26 cellular contexts compared by ENCODE assay signal in the genomic region with DNA sequence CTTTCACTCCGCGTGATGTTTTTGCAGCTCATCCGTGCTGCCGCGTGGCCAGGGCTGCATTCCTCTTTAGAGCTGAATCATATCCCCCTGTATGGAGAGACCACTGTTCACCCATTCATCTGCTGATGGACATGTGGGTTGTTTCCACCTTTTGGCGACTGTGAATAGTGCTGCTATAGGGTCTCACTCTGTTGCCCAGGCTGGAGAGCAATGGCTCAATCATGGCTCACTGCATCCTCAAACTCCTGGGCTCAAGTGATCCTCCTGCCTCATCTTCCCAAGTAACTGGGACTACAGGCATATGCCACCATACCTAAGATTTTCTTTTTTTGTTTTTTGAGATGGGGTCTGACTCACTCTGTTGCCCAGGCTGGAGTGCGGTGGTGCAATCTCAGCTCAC. TPM values are rescaled to one million over a fixed set of nuclear protein-coding genes. Genes with fewer than 3 reads are reported as not detected.
A peak's percentile ranks its signal among the peaks of the same experiment; 100 is the strongest.
DNase-seq lines count a peak whose midpoint lies in the region; ATAC-seq, FAIRE-seq and TF ChIP-seq lines count a peak whose summit lies in the region.
"Had no signal": no experiment of that assay in that cellular context is flagged by ENCODE, and none has a peak within 500 bp of the region (broad histone marks: within the 10 kb centered on the region; RNA-seq: fewer than 3 reads in every experiment).

No MANE protein-coding gene starts in this region.

- TF ChIP-seq POLR2A in HepG2 (IDR thresholded peaks at IDR 0.05; ENCODE audit: insufficient read depth in 1 of 2, low read depth in 2 of 2, low read length in 2 of 2) (no peak), right lobe of liver (IDR thresholded peaks at IDR 0.05) (no peak), K562 (conservative IDR thresholded peaks at IDR 0.05) (no peak), gastrocnemius medialis (IDR thresholded peaks at IDR 0.05) (no peak)

- TF ChIP-seq CTCF in HepG2 (CRISPR knock-in tag; IDR thresholded peaks at IDR 0.05): no peak
- TF ChIP-seq CTCF in right lobe of liver (IDR thresholded peaks at IDR 0.05): no peak
- TF ChIP-seq CTCF in K562 (IDR thresholded peaks at IDR 0.05 in 2 of 3, conservative IDR thresholded peaks at IDR 0.05 in 1 of 3; ENCODE audit: insufficient read depth in 2 of 3, low read depth in 1 of 3, low read length in 3 of 3): no peak
- no peak for TF ChIP-seq CTCF in gastrocnemius medialis (IDR thresholded peaks at IDR 0.05 in 4 of 5, conservative IDR thresholded peaks at IDR 0.05 in 1 of 5)

- no peak for ATAC-seq in HepG2
- ATAC-seq in right lobe of liver: no peak
- ATAC-seq in K562: no peak
- no peak for ATAC-seq in gastrocnemius medialis
- ATAC-seq: A549, HCT116 had no signal

- H3K4me2 ChIP-seq in HepG2 (ENCODE audit: low read depth, low read length): no peak overlapping the region
- H3K4me2 ChIP-seq in K562 (ENCODE audit: insufficient read depth, low read length): no peak overlapping the region
- H3K4me2 ChIP-seq: A549; BLaER1 treated with 17β-estradiol and CSF1 and Interleukin-3, amounts not matched to agents 10 nM and 100 nM had no signal

- no peak for FAIRE-seq in HepG2 (lab: Jason Lieb, UNC)
- no peak for FAIRE-seq in K562 (lab: Jason Lieb, UNC)
- FAIRE-seq: A549, D721Med, GM12891, GM18507, H1 had no signal

- no peak for TF ChIP-seq EP300 in HepG2 (IDR thresholded peaks at IDR 0.05; ENCODE audit: low read depth in 2 of 2, low read length in 2 of 2)
- no peak for TF ChIP-seq EP300 in HepG2 (CRISPR knock-in tag; IDR thresholded peaks at IDR 0.05; ENCODE audit: borderline replicate concordance)
- no peak for TF ChIP-seq EP300 in K562 (IDR thresholded peaks at IDR 0.05; ENCODE audit: low read length)

- peaks cover 8 to 16% of the 10 kb centered on the region in 2 experiments; a peak in 3 of 5 replicates for H3K36me3 ChIP-seq in HepG2 (replicated peaks in 1 of 2; ENCODE audit: control insufficient read depth in 1 of 2, insufficient read depth in 2 of 2, low read length in 2 of 2)
- H3K36me3 ChIP-seq in right lobe of liver: no peaks in the 10 kb centered on the region
- peaks cover 23% of the 10 kb centered on the region; the same call in 2 of the 3 replicates for H3K36me3 ChIP-seq in K562 (ENCODE audit: control insufficient read depth, insufficient read depth, low read length)
- H3K36me3 ChIP-seq in gastrocnemius medialis: peaks cover 0 to 31% of the 10 kb centered on the region in 2 donors
- H3K36me3 ChIP-seq: BE2C had no signal

- intact Hi-C loops in HepG2 (cut with micrococcal nuclease; ENCODE audit: unreplicated experiment): no loop called here
- intact Hi-C loops in right lobe of liver (cut with DNase I): no loop called here
- intact Hi-C loops in K562 (cut with micrococcal nuclease): no loop called here
- intact Hi-C loops in gastrocnemius medialis (cut with DNase I; ENCODE audit: low total_unique reads): no loop called here

- H3K27me3 ChIP-seq in HepG2 (ENCODE audit: control insufficient read depth in 1 of 2, insufficient read depth in 2 of 2, low read length in 2 of 2): no peaks in the 10 kb centered on the region
- no peaks in the 10 kb centered on the region for H3K27me3 ChIP-seq in right lobe of liver
- H3K27me3 ChIP-seq in K562 (ENCODE audit: control insufficient read depth in 2 of 2, insufficient read depth in 2 of 2, low read length in 2 of 2): no peaks in the 10 kb centered on the region
- no peaks in the 10 kb centered on the region for H3K27me3 ChIP-seq in gastrocnemius medialis
- H3K27me3 ChIP-seq: BE2C; BLaER1 treated with 17β-estradiol and CSF1 and Interleukin-3, amounts not matched to agents 10 nM and 100 nM had no signal

- no peak for TF ChIP-seq RAD21 in HepG2 (CRISPR knock-in tag; IDR thresholded peaks at IDR 0.05)
- TF ChIP-seq RAD21 in K562 (CRISPR knock-in tag; conservative IDR thresholded peaks at IDR 0.05 in 1 of 2, IDR thresholded peaks at IDR 0.05 in 1 of 2): no peak

- no peaks in the 10 kb centered on the region for H3K9me1 ChIP-seq in K562 (ENCODE audit: control insufficient read depth, insufficient read depth, low read length)

- BruUV-seq in HepG2 (replicated peaks; lab: Mats Ljungman, UMichigan) (TSS peak; percentile 36), K562 (replicated peaks; lab: Mats Ljungman, UMichigan) (no TSS peak)

- H3K9ac ChIP-seq in HepG2 (ENCODE audit: insufficient read depth, low read depth, low read length) (no peak overlapping the region), K562 (ENCODE audit: insufficient read depth in 1 of 2, low read depth in 2 of 2, low read length in 2 of 2) (no peak overlapping the region)
- H3K9ac ChIP-seq: BLaER1 treated with 17β-estradiol and CSF1 and Interleukin-3, amounts not matched to agents 10 nM and 100 nM; GM23248 had no signal

- CTCF ChIA-PET in HepG2 (lab: Yijun Ruan, JAX; ENCODE audit: low intra/inter-chr PET ratio, low total read pairs): no interaction called here
- CTCF ChIA-PET in K562 (lab: Yijun Ruan, JAX; ENCODE audit: low intra/inter-chr PET ratio): no interaction called here

- POLR2A ChIA-PET in HepG2 (lab: Yijun Ruan, JAX) (interaction anchor here (1.6 kb wide), 1 partner anchor 39 kb away, joined by 6 read pairs; a partner anchor contains a TSS), K562 (lab: Yijun Ruan, JAX) (no interaction called here)

- no peaks in the 10 kb centered on the region for H3K79me2 ChIP-seq in HepG2 (ENCODE audit: insufficient read depth, low read length)
- H3K79me2 ChIP-seq in K562 (ENCODE audit: control insufficient read depth, insufficient read depth, low read length): no peaks in the 10 kb centered on the region

- no peak overlapping the region for H3K27ac ChIP-seq in HepG2 (ENCODE audit: extremely low read length, insufficient read depth, low read length)
- no peak overlapping the region for H3K27ac ChIP-seq in right lobe of liver
- H3K27ac ChIP-seq in K562 (ENCODE audit: extremely low read depth, low read depth, low read length): no peak overlapping the region
- H3K27ac ChIP-seq in gastrocnemius medialis: peak overlapping the region in 3 of 4 donors; percentile 86 to 99 (median 96)
- H3K27ac ChIP-seq: A549; BLaER1 treated with 17β-estradiol and CSF1 and Interleukin-3, amounts not matched to agents 10 nM and 100 nM; GM23248 had no signal

- H3K4me3 ChIP-seq in HepG2 (replicated peaks in 1 of 3; ENCODE audit: insufficient read depth in 1 of 3, low read depth in 2 of 3, low read length in 3 of 3): no peak overlapping the region
- H3K4me3 ChIP-seq in right lobe of liver: no peak overlapping the region
- H3K4me3 ChIP-seq in K562: no peak overlapping the region
- H3K4me3 ChIP-seq in gastrocnemius medialis: no peak overlapping the region
- H3K4me3 ChIP-seq: A549; BLaER1 treated with 17β-estradiol and CSF1 and Interleukin-3, amounts not matched to agents 10 nM and 100 nM; GM23248 had no signal

- H2AFZ ChIP-seq in HepG2 (ENCODE audit: low read length): no peak overlapping the region
- H2AFZ ChIP-seq in K562 (ENCODE audit: low read depth, low read length): no peak overlapping the region
- H2AFZ ChIP-seq: GM23248 had no signal

- in situ Hi-C loops in HepG2 (cut with HindIII; ENCODE audit: extremely low pct_ligation_motif_present, low pct_unique_long_range_greater_than_20kb) (no loop called here), K562 (cut with MboI) (no loop called here), gastrocnemius medialis (cut with MboI; ENCODE audit: low sequenced_read_pairs in 4 of 4) (no loop called here)

- H4K20me1 ChIP-seq in HepG2 (ENCODE audit: insufficient read depth, low read length) (no peaks in the 10 kb centered on the region), K562 (replicated peaks; ENCODE audit: control insufficient read depth, insufficient read depth, low read length) (no peaks in the 10 kb centered on the region)
- H4K20me1 ChIP-seq: BLaER1 treated with 17β-estradiol and CSF1 and Interleukin-3, amounts not matched to agents 10 nM and 100 nM had no signal

- H3K9me3 ChIP-seq in HepG2 (ENCODE audit: low read length) (no peaks in the 10 kb centered on the region), right lobe of liver (no peaks in the 10 kb centered on the region), K562 (replicated peaks; ENCODE audit: control insufficient read depth, insufficient read depth, low read depth, low read length) (no peaks in the 10 kb centered on the region), gastrocnemius medialis (no peaks in the 10 kb centered on the region)
- H3K9me3 ChIP-seq: A549; BE2C; BLaER1 treated with 17β-estradiol and CSF1 and Interleukin-3, amounts not matched to agents 10 nM and 100 nM had no signal

- DNase-seq in HepG2 (ENCODE audit: low spot score) (no peak), right lobe of liver (no peak), K562 (ENCODE audit: extremely low read depth in 1 of 4, low spot score in 3 of 4) (no peak), gastrocnemius medialis (no peak), NCI-H82 (lab: John Stamatoyannopoulos, UW) (no peak), GM19238 (ENCODE audit: insufficient read length, low spot score) (no peak)
- no peak for DNase-seq in activated CD8-positive, alpha-beta memory T cell treated with anti-CD3 and anti-CD28 coated beads for 24 hours
- DNase-seq: ACHN; AML-193; BE2C; CD4-positive, alpha-beta T cell; CD8-positive, alpha-beta memory T cell; DMS 273 treated with DMSO at 0.1 percent for 48 hours; DMS79 treated with DMSO at 0.1 percent for 48 hours; GF-D8; GM23248; H7; HFFc6 had no signal

- 98% methylated on average over 7 of the region's 7 CpGs for WGBS in HepG2 (ENCODE audit: low lambda C conversion rate)
- 100% methylated on average over 1 of the region's 7 CpGs for WGBS in right lobe of liver (ENCODE audit: insufficient coverage, low coverage, low lambda C conversion rate, missing lambda C conversion rate)
- 84% methylated on average over 7 of the region's 7 CpGs for WGBS in K562 (ENCODE audit: insufficient coverage, low coverage, missing lambda C conversion rate)

- peaks cover 28% of the 10 kb centered on the region for H3K4me1 ChIP-seq in HepG2 (ENCODE audit: insufficient read depth, low read length)
- no peaks in the 10 kb centered on the region for H3K4me1 ChIP-seq in right lobe of liver
- H3K4me1 ChIP-seq in K562 (replicated peaks in 1 of 2; ENCODE audit: control insufficient read depth in 2 of 2, insufficient read depth in 2 of 2, low read length in 2 of 2): peaks cover 2 to 16% of the 10 kb centered on the region in 2 experiments; a peak in 4 of 5 replicates
- peaks cover 25 to 26% of the 10 kb centered on the region in 2 donors for H3K4me1 ChIP-seq in gastrocnemius medialis
- H3K4me1 ChIP-seq: A549, BE2C had no signal

RNA-seq across cellular contexts. Expression of a gene that starts 36.5 kb away (rescaled TPM):
- total RNA-seq in HepG2 (2016; rRNA removed; fragmentation: Illumina TruSeq; extraction: Trizol) (3.9 and 5.8 TPM in 2 replicates), right lobe of liver (1 to 10 TPM; 3.2 to 7.5 (median 5.3) TPM), K562 (2014; rRNA removed) (10.0 and 15.2 TPM in 2 replicates), K562 (2014; rRNA removed; fragmentation: Illumina TruSeq; extraction: Trizol) (2.2 and 3.8 TPM in 2 replicates), K562 (2015; rRNA removed; fragmentation: Illumina TruSeq; extraction: Trizol) (5.1 and 5.8 TPM in 2 replicates), K562 (2021) (10.6 and 12.1 TPM in 2 replicates), gastrocnemius medialis (10 to 100 TPM; 33.4 to 65.3 (median 40.6) TPM)
- 6.3 and 6.7 TPM in 2 replicates for total RNA-seq in HepG2 (2016; cell fraction: cytosol; rRNA removed; fragmentation: Illumina TruSeq; extraction: Trizol; ENCODE audit: low read depth)
- total RNA-seq in HepG2 (2016; cell fraction: insoluble cytoplasmic fraction; rRNA removed; fragmentation: Illumina TruSeq; extraction: Trizol): 2.8 and 5.3 TPM in 2 replicates
- total RNA-seq in HepG2 (2016; cell fraction: membrane; rRNA removed; fragmentation: Illumina TruSeq; extraction: Trizol): 6.3 and 7.3 TPM in 2 replicates
- 4.4 and 5.2 TPM in 2 replicates for total RNA-seq in HepG2 (2016; cell fraction: nucleus; rRNA removed; fragmentation: Illumina TruSeq; extraction: Trizol)
- polyA plus RNA-seq in HepG2 (2011; rRNA removed) (28.4 and 32.0 TPM in 2 replicates), K562 (2011; rRNA removed) (8.6 and 11.7 TPM in 2 replicates), K562 (2014; fragmentation: Illumina TruSeq; extraction: Trizol) (7.8 and 8.8 TPM in 2 replicates), K562 (2014; fragmentation: Nextera tagmentation; extraction: Ambion mirVana) (under 1 TPM; 0.25 to 0.36 TPM), K562 (2014; rRNA removed) (9.4 and 9.6 TPM in 2 replicates)
- 17.9 and 21.6 TPM in 2 replicates for polyA plus RNA-seq in HepG2 (2011; cell fraction: cytosol; rRNA removed)
- polyA plus RNA-seq in HepG2 (2011; cell fraction: nucleus; rRNA removed): 30.6 and 32.1 TPM in 2 replicates
- 14.7 and 22.7 TPM in 2 replicates for polyA plus RNA-seq in HepG2 (2012)
- 6.6 and 7.4 TPM in 2 replicates for polyA plus RNA-seq in HepG2 (2016; cell fraction: cytosol; fragmentation: Illumina TruSeq; extraction: Trizol; ENCODE audit: low read depth)
- polyA plus RNA-seq in HepG2 (2016; cell fraction: insoluble cytoplasmic fraction; fragmentation: Illumina TruSeq; extraction: Trizol; ENCODE audit: low read depth): 6.6 and 7.8 TPM in 2 replicates
- polyA plus RNA-seq in HepG2 (2016; cell fraction: membrane; fragmentation: Illumina TruSeq; extraction: Trizol; ENCODE audit: low read depth): 9.0 and 9.4 TPM in 2 replicates
- polyA plus RNA-seq in HepG2 (2016; cell fraction: nucleus; fragmentation: Illumina TruSeq; extraction: Trizol; ENCODE audit: insufficient read depth, low read depth): 19.9 and 21.9 TPM in 2 replicates
- polyA minus RNA-seq in HepG2 (2011; rRNA and poly(A)+ RNA removed; ENCODE audit: low replicate concordance): 7.3 and 20.5 TPM in 2 replicates
- polyA minus RNA-seq in HepG2 (2011; cell fraction: cytosol; rRNA and poly(A)+ RNA removed): 9.8 and 11.1 TPM in 2 replicates
- 16.5 and 17.8 TPM in 2 replicates for polyA minus RNA-seq in HepG2 (2011; cell fraction: nucleus; rRNA and poly(A)+ RNA removed)
- 26.0 and 37.1 TPM in 2 replicates for total RNA-seq in K562 (2011; cell fraction: chromatin; rRNA removed; ENCODE audit: low replicate concordance)
- total RNA-seq in K562 (2011; cell fraction: nucleolus; rRNA removed): 16.8 and 21.4 TPM in 2 replicates
- 23.3 and 34.0 TPM in 2 replicates for total RNA-seq in K562 (2011; cell fraction: nucleoplasm; rRNA removed)
- polyA plus RNA-seq in K562 (2011; cell fraction: cytosol; rRNA removed): 15.1 and 17.0 TPM in 2 replicates
- polyA plus RNA-seq in K562 (2011; cell fraction: nucleus; rRNA removed): 16.2 and 23.6 TPM in 2 replicates
- polyA plus RNA-seq in K562 (2012): 8.3 and 11.4 TPM in 2 replicates
- polyA minus RNA-seq in K562 (2011; rRNA and poly(A)+ RNA removed): 6.4 and 8.2 TPM in 2 replicates
- 8.4 and 11.6 TPM in 2 replicates for polyA minus RNA-seq in K562 (2011; cell fraction: cytosol; rRNA and poly(A)+ RNA removed)
- polyA minus RNA-seq in K562 (2011; cell fraction: nucleus; rRNA and poly(A)+ RNA removed): 7.7 and 9.6 TPM in 2 replicates
- polyA plus RNA-seq: CD14-positive monocyte had no signal

RNA-seq across cellular contexts. Expression of a gene that starts 39.1 kb away (rescaled TPM):
- total RNA-seq in HepG2 (2016; rRNA removed; fragmentation: Illumina TruSeq; extraction: Trizol): 21.9 and 22.6 TPM in 2 replicates
- total RNA-seq in HepG2 (2016; cell fraction: cytosol; rRNA removed; fragmentation: Illumina TruSeq; extraction: Trizol; ENCODE audit: low read depth): 7.0 and 8.3 TPM in 2 replicates
- 18.1 and 21.0 TPM in 2 replicates for total RNA-seq in HepG2 (2016; cell fraction: insoluble cytoplasmic fraction; rRNA removed; fragmentation: Illumina TruSeq; extraction: Trizol)
- 9.9 and 11.2 TPM in 2 replicates for total RNA-seq in HepG2 (2016; cell fraction: membrane; rRNA removed; fragmentation: Illumina TruSeq; extraction: Trizol)
- total RNA-seq in HepG2 (2016; cell fraction: nucleus; rRNA removed; fragmentation: Illumina TruSeq; extraction: Trizol): 11.3 and 17.7 TPM in 2 replicates
- 11.3 and 11.9 TPM in 2 replicates for polyA plus RNA-seq in HepG2 (2011; rRNA removed)
- 8.2 and 8.4 TPM in 2 replicates for polyA plus RNA-seq in HepG2 (2011; cell fraction: cytosol; rRNA removed)
- polyA plus RNA-seq in HepG2 (2011; cell fraction: nucleus; rRNA removed): 12.3 and 17.8 TPM in 2 replicates
- 14.7 and 17.5 TPM in 2 replicates for polyA plus RNA-seq in HepG2 (2012)
- 6.3 and 6.7 TPM in 2 replicates for polyA plus RNA-seq in HepG2 (2016; cell fraction: cytosol; fragmentation: Illumina TruSeq; extraction: Trizol; ENCODE audit: low read depth)
- 27.9 and 29.1 TPM in 2 replicates for polyA plus RNA-seq in HepG2 (2016; cell fraction: insoluble cytoplasmic fraction; fragmentation: Illumina TruSeq; extraction: Trizol; ENCODE audit: low read depth)
- polyA plus RNA-seq in HepG2 (2016; cell fraction: membrane; fragmentation: Illumina TruSeq; extraction: Trizol; ENCODE audit: low read depth): 7.2 and 7.8 TPM in 2 replicates
- 33.3 and 34.6 TPM in 2 replicates for polyA plus RNA-seq in HepG2 (2016; cell fraction: nucleus; fragmentation: Illumina TruSeq; extraction: Trizol; ENCODE audit: insufficient read depth, low read depth)
- 9.0 and 11.4 TPM in 2 replicates for polyA minus RNA-seq in HepG2 (2011; rRNA and poly(A)+ RNA removed; ENCODE audit: low replicate concordance)
- 6.2 and 7.6 TPM in 2 replicates for polyA minus RNA-seq in HepG2 (2011; cell fraction: cytosol; rRNA and poly(A)+ RNA removed)
- polyA minus RNA-seq in HepG2 (2011; cell fraction: nucleus; rRNA and poly(A)+ RNA removed): 14.2 and 18.2 TPM in 2 replicates
- total RNA-seq in right lobe of liver: 10 to 100 TPM in 1 of 6 experiments, 1 to 10 TPM in 5; 7.8 to 10.3 (median 9.5) TPM
- total RNA-seq in K562 (2011; cell fraction: chromatin; rRNA removed; ENCODE audit: low replicate concordance): 97.2 and 98.0 TPM in 2 replicates
- 59.7 and 66.3 TPM in 2 replicates for total RNA-seq in K562 (2011; cell fraction: nucleolus; rRNA removed)
- 90.6 and 134 TPM in 2 replicates for total RNA-seq in K562 (2011; cell fraction: nucleoplasm; rRNA removed)
- 24.5 and 26.0 TPM in 2 replicates for total RNA-seq in K562 (2014; rRNA removed)
- total RNA-seq in K562 (2014; rRNA removed; fragmentation: Illumina TruSeq; extraction: Trizol): 25.5 and 25.8 TPM in 2 replicates
- total RNA-seq in K562 (2015; rRNA removed; fragmentation: Illumina TruSeq; extraction: Trizol): 28.1 and 31.9 TPM in 2 replicates
- total RNA-seq in K562 (2021): 12.8 and 17.7 TPM in 2 replicates
- polyA plus RNA-seq in K562 (2011; rRNA removed): 17.5 and 21.8 TPM in 2 replicates
- polyA plus RNA-seq in K562 (2011; cell fraction: cytosol; rRNA removed): 15.6 and 19.9 TPM in 2 replicates
- polyA plus RNA-seq in K562 (2011; cell fraction: nucleus; rRNA removed): 25.4 and 37.5 TPM in 2 replicates
- polyA plus RNA-seq in K562 (2012): 23.3 and 32.3 TPM in 2 replicates
- polyA plus RNA-seq in K562 (2014; fragmentation: Illumina TruSeq; extraction: Trizol): 29.1 and 33.7 TPM in 2 replicates
- polyA plus RNA-seq in K562 (2014; fragmentation: Nextera tagmentation; extraction: Ambion mirVana): 10 to 100 TPM; 19.5 to 41.0 TPM
- polyA plus RNA-seq in K562 (2014; rRNA removed): 31.8 and 42.0 TPM in 2 replicates
- polyA minus RNA-seq in K562 (2011; rRNA and poly(A)+ RNA removed): 16.6 and 17.8 TPM in 2 replicates
- polyA minus RNA-seq in K562 (2011; cell fraction: cytosol; rRNA and poly(A)+ RNA removed): 10.6 and 10.9 TPM in 2 replicates
- 16.2 and 20.1 TPM in 2 replicates for polyA minus RNA-seq in K562 (2011; cell fraction: nucleus; rRNA and poly(A)+ RNA removed)
- total RNA-seq in gastrocnemius medialis: 10 to 100 TPM; 22.6 to 40.4 (median 23.5) TPM

Comparison
In these comparisons a context has a peak if more than half of its experiments do, and no peak if none do; other contexts are left out.
1. H3K27ac ChIP-seq: peak in gastrocnemius medialis (3 of 4); none in HepG2 (single experiment), right lobe of liver (0 of 3) and K562 (single experiment).